9 cellular contexts compared by ENCODE assay signal in genomic region chr20:31968299-31969126, GRCh38. TPM values are rescaled to one million over a fixed set of nuclear protein-coding genes. Genes with fewer than 3 reads are reported as not detected.
DNase-seq lines count a peak whose midpoint lies in the region; ATAC-seq and TF ChIP-seq lines count a peak whose summit lies in the region.
"Had no signal": no experiment of that assay in that cellular context is flagged by ENCODE, and none has a peak within 500 bp of the region (broad histone marks: within the 10 kb centered on the region; RNA-seq: fewer than 3 reads in every experiment).

No MANE protein-coding gene starts in this region.

- in situ Hi-C loops in GM13976 (cut with MboI; ENCODE audit: low sequenced_read_pairs, unreplicated experiment), result no loop called here

- peak overlapping the region; percentile 16 for H3K4me3 ChIP-seq in kidney epithelial cell (ENCODE audit: low read depth, low read length)

- DNase-seq in GM13976 (ENCODE audit: low spot score) (peak; percentile 96), LoVo (ENCODE audit: low spot score) (peak; percentile 62), cerebellar cortex (ENCODE audit: low spot score) (peak; percentile 58), kidney epithelial cell (ENCODE audit: low read depth) (peak; percentile 10)
- peak; percentile 59 to 69 for DNase-seq in activated CD4-positive, alpha-beta T cell treated with anti-CD3 and anti-CD28 coated beads for 4 hours
- peak; percentile 68 to 78 for DNase-seq in stimulated activated CD4-positive, alpha-beta T cell treated with anti-CD3 and anti-CD28 coated beads, Interleukin-1b, Interleukin-23, amount 100 ng/mL, for 4 hours (ENCODE audit: low read depth in 2 of 2)

- H3K36me3 ChIP-seq in kidney epithelial cell (ENCODE audit: control insufficient read depth, insufficient read depth, low read length), result no peaks in the 10 kb centered on the region
- H3K36me3 ChIP-seq: ascending aorta had no signal

- TF ChIP-seq CTCF in GM13976 (IDR thresholded peaks at IDR 0.05; ENCODE audit: borderline replicate concordance, control extremely low read depth, extremely low read depth, insufficient read depth, missing control alignments), result no peak
- no peak for TF ChIP-seq CTCF in kidney epithelial cell (IDR thresholded peaks at IDR 0.05; ENCODE audit: insufficient read depth, low read length, poor library complexity, severe bottlenecking)

- H3K27me3 ChIP-seq in kidney epithelial cell (ENCODE audit: control insufficient read depth, insufficient read depth, low read length), result peaks cover 35% of the 10 kb centered on the region

- ATAC-seq in GM21528 (IDR thresholded peaks at IDR 0.05; ENCODE audit: low FRiP score, unreplicated experiment), result no peak
- ATAC-seq in HG03139 (IDR thresholded peaks at IDR 0.05; ENCODE audit: unreplicated experiment), result no peak

RNA-seq across cellular contexts. Expression of gene XKR7, which starts 0.6 kb away (rescaled TPM):
- total RNA-seq in kidney epithelial cell, result 0.08 and 0.34 TPM in 2 replicates
- total RNA-seq: ascending aorta had no signal

RNA-seq across cellular contexts. Expression of gene PDRG1, which starts 16.7 kb away (rescaled TPM):
- 18.0 and 18.4 TPM in 2 replicates for total RNA-seq in kidney epithelial cell

RNA-seq across cellular contexts. Expression of gene CCM2L, which starts 41.7 kb away (rescaled TPM):
- total RNA-seq in kidney epithelial cell, result not detected in 2 replicates

Comparison
In these comparisons a context has a peak if more than half of its experiments do, and no peak if none do; other contexts are left out.
1. DNase-seq: peak in every context shown above with its lines; median percentile 96 in GM13976; 73 in stimulated activated CD4-positive, alpha-beta T cell treated with anti-CD3 and anti-CD28 coated beads, Interleukin-1b, Interleukin-23, amount 100 ng/mL, for 4 hours; 64 in activated CD4-positive, alpha-beta T cell treated with anti-CD3 and anti-CD28 coated beads for 4 hours; 62 in LoVo; 58 in cerebellar cortex; 10 in kidney epithelial cell.